ENCODE assay signal across 17 cellular contexts in the genomic region with DNA sequence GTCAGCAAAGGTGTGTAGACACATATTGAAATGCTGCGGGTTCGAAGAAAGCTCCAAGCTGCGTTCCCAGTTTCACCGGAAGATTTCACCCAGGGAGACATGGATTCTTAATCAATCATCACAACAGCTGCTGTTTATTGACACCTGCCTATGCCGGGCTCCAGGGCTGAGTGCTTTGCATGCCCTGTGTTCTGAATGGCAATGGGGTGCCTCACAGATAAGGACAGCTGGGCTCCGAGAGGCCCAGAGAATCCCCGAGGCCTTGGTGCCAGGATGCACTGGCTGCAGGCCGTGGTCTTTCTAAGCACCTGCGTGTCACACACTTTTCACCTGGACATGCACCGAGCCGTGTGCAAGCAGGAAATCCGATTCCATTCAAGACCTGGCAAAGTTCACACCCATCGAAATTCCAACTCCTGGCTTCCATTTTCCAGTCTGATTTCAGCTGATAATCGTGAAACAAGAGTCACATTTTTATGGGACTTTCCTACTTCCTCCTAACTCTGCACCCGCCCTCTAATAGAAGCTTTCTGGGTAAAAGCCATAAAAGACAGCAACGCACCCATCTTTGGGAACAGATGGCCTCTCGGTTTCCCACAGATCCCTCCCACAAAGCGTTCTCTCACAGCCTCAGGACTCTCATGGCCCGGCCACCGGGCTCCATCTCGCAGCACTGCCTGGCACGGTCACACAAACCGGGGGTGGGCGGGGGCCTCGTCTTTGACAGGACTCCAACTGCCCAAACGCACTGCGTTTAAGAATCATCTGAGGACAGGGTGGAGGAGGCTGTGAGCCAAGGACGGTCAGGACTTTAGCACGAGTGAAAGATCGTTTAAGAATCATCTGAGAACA.
"Had no signal": no experiment of that assay in that cellular context is flagged by ENCODE, and none has a peak within 500 bp of the region (broad histone marks: within the 10 kb centered on the region; RNA-seq: fewer than 3 reads in every experiment).

No MANE protein-coding gene starts in this region.

- DNase-seq: activated CD4-positive, alpha-beta T cell treated with anti-CD3 and anti-CD28 coated beads, Interleukin-2, amount 50 U/mL, for 4 hours; activated CD4-positive, CD25-positive, alpha-beta regulatory T cell treated with anti-CD3 and anti-CD28 coated beads, Interleukin-2, amount 50 U/mL, for 72 hours; activated T-cell treated with anti-CD3 and anti-CD28 coated beads, Interleukin-2, amount 50 U/mL, for 24 hours; central memory CD4-positive, alpha-beta T cell; cortex of kidney; effector CD4-positive, alpha-beta T cell; foreskin keratinocyte; immature natural killer cell; naive thymus-derived CD8-positive, alpha-beta T cell; stimulated activated naive CD8-positive, alpha-beta T cell treated with anti-CD3 and anti-CD28 coated beads, Interleukin-15, amount 100 ng/mL, for 72 hours; T-helper 1 cell; T1000 had no signal

- H3K4me1 ChIP-seq: foreskin keratinocyte, parathyroid adenoma had no signal

- ATAC-seq: activated naive CD4-positive, alpha-beta T cell treated with anti-CD3 and anti-CD28 coated beads, Interleukin-2, amount 50 U/mL, for 72 hours; foreskin keratinocyte; naive thymus-derived CD8-positive, alpha-beta T cell; SK-N-SH treated with all-trans-retinoic acid at 6 μM for 48 hours; stimulated activated naive CD8-positive, alpha-beta T cell treated with anti-CD3 and anti-CD28 coated beads, Interleukin-15, amount 100 ng/mL, for 72 hours had no signal

- H3K27me3 ChIP-seq: foreskin keratinocyte had no signal

- H3K27ac ChIP-seq: foreskin keratinocyte, parathyroid adenoma, skin epidermis had no signal

- H3K79me2 ChIP-seq: parathyroid adenoma had no signal

- H2AFZ ChIP-seq: parathyroid adenoma had no signal

- H3K9ac ChIP-seq: parathyroid adenoma had no signal

- FAIRE-seq: urothelium cell line had no signal

- H3K4me3 ChIP-seq: skin epidermis had no signal
